ENCODE assay signal across 8 cellular contexts in the genomic region with DNA sequence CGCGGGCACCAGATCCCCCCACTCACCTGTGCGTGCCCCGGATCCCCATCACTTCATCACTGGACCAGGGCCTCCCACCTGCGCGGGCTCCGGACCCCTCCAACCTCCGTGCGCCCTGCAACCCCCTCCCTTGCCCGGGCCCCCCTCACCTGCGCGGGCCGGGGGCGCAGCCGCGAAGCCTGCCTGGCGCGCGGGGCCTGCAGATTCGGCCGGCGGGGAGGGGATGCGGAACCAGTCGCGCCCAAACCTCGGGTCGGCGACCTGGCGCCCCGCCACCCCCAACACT. TPM values are rescaled to one million over a fixed set of nuclear protein-coding genes. Genes with fewer than 3 reads are reported as not detected.
A peak's percentile ranks its signal among the peaks of the same experiment; 100 is the strongest.
DNase-seq lines count a peak whose midpoint lies in the region; ATAC-seq and TF ChIP-seq lines count a peak whose summit lies in the region.

No MANE protein-coding gene starts in this region.

- POLR2A ChIA-PET in IMR-90 (lab: Charles Lee; ENCODE audit: unreplicated experiment), result interaction anchor here (0.6 kb wide), 1 partner anchor 99 kb away, joined by 3 read pairs; no protein-coding TSS in a partner anchor

- no peak overlapping the region for H3K4ac ChIP-seq in IMR-90 (ENCODE audit: low read depth, low read length)

- H4K5ac ChIP-seq in IMR-90 (ENCODE audit: low read depth, low read length), result no peak overlapping the region

- no peak for TF ChIP-seq CTCF in BE2C (IDR thresholded peaks at IDR 0.05; ENCODE audit: low read depth, low read length)
- TF ChIP-seq CTCF in IMR-90 (conservative IDR thresholded peaks at IDR 0.05; ENCODE audit: low read depth, low read length), result no peak
- no peak for TF ChIP-seq CTCF in coronary artery (IDR thresholded peaks at IDR 0.05)

- no peak overlapping the region for H3K23ac ChIP-seq in IMR-90 (ENCODE audit: low read depth, low read length)

- WGBS in IMR-90 (ENCODE audit: extremely low coverage in 2 of 2, insufficient read length in 1 of 2), 2 experiments, result 0% methylated on average over 9 of the region's 30 CpGs; no CpG with 5 or more reads in 1 of the 2 experiments

- H2AFZ ChIP-seq in IMR-90 (replicated peaks; ENCODE audit: low read length, poor library complexity), result peak overlapping the region; percentile 97

- H3K9me1 ChIP-seq in IMR-90 (ENCODE audit: insufficient read depth, low read length), result no peaks in the 10 kb centered on the region; the same call in none of the 2 replicates

- no peaks in the 10 kb centered on the region for H4K20me1 ChIP-seq in IMR-90 (ENCODE audit: insufficient read depth, low read length)

- no peaks in the 10 kb centered on the region for H3K4me1 ChIP-seq in BE2C
- H3K4me1 ChIP-seq in IMR-90 (ENCODE audit: control insufficient read depth, insufficient read depth, low read length), result peaks cover 8% of the 10 kb centered on the region; the same call in 1 of the 2 replicates

- H3K27me3 Mint-ChIP-seq in naive B cell, result no peaks in the 10 kb centered on the region

- H3K27ac ChIP-seq in IMR-90 (ENCODE audit: insufficient read depth, low read length) (no peak overlapping the region; the same call in 1 of the 2 replicates), coronary artery (peak overlapping the region; percentile 20 to 45)

- H3K4me3 ChIP-seq in BE2C (ENCODE audit: low read depth, low read length) (peak overlapping the region; percentile 65), IMR-90 (ENCODE audit: insufficient read depth, low read depth, low read length) (peak overlapping the region; percentile 62), coronary artery (peak overlapping the region; percentile 93)

- H3K36me3 Mint-ChIP-seq in naive B cell, result no peaks in the 10 kb centered on the region

- H3K79me1 ChIP-seq in IMR-90 (ENCODE audit: low read depth in 1 of 2, low read length in 2 of 2), result peaks cover 11 to 17% of the 10 kb centered on the region in 2 experiments; a peak in 3 of 4 replicates

- ATAC-seq in IMR-90 (ENCODE audit: low read depth) (peak; percentile 1), naive B cell (ENCODE audit: low read depth in 2 of 2) (peak in 1 of 2 donors; percentile 0), HG03469 (IDR thresholded peaks at IDR 0.05; ENCODE audit: unreplicated experiment) (no peak), HG03520 (IDR thresholded peaks at IDR 0.05; ENCODE audit: unreplicated experiment) (no peak)

- H4K8ac ChIP-seq in IMR-90 (ENCODE audit: low read depth in 2 of 2, low read length in 2 of 2), result no peak overlapping the region

- H3K4me3 Mint-ChIP-seq in naive B cell, result peak overlapping the region; percentile 80 to 95 (median 88)

- peaks cover 11 to 26% (median 13%) of the 10 kb centered on the region in 3 donors for H3K4me1 Mint-ChIP-seq in naive B cell

- CTCF ChIA-PET in IMR-90 (lab: Yijun Ruan, JAX), result no interaction called here

- dilution Hi-C loops in IMR-90 (cut with HindIII; ENCODE audit: low sequenced_read_pairs, unreplicated experiment), result no loop called here

- no peak for TF ChIP-seq POLR2A in IMR-90 (IDR thresholded peaks at IDR 0.05; ENCODE audit: low read depth, low read length)

- peak overlapping the region; percentile 24 for H3K9ac ChIP-seq in IMR-90 (ENCODE audit: low read depth, low read length)

- H3K36me3 ChIP-seq in BE2C (peaks cover 5% of the 10 kb centered on the region), IMR-90 (ENCODE audit: control insufficient read depth, insufficient read depth, low read length) (peaks cover 5% of the 10 kb centered on the region; the same call in 1 of the 2 replicates)

- no peak overlapping the region for H2BK120ac ChIP-seq in IMR-90 (ENCODE audit: low read depth, low read length)

- no TSS peak for BruUV-seq in IMR-90 (replicated peaks; lab: Mats Ljungman, UMichigan)

- H2BK15ac ChIP-seq in IMR-90 (ENCODE audit: low read depth, low read length), result no peak overlapping the region

- no peak overlapping the region for H2AK5ac ChIP-seq in IMR-90 (ENCODE audit: low read depth, low read length)

- peak overlapping the region; percentile 92 for H3K4me2 ChIP-seq in IMR-90 (ENCODE audit: low read depth, low read length)

- peak overlapping the region in 1 of 6 donors; percentile 92 for H3K27ac Mint-ChIP-seq in naive B cell

- no peak overlapping the region for H2BK20ac ChIP-seq in IMR-90 (ENCODE audit: low read depth, low read length)

- no peak overlapping the region for H2BK5ac ChIP-seq in IMR-90 (ENCODE audit: low read depth, low read length, poor library complexity, severe bottlenecking)

- H4K91ac ChIP-seq in IMR-90 (ENCODE audit: insufficient read depth, low read depth, low read length), result no peak overlapping the region

- peak overlapping the region; percentile 89 for H2AK9ac ChIP-seq in IMR-90 (replicated peaks; ENCODE audit: low read depth, low read length, poor library complexity)

- H3K18ac ChIP-seq in IMR-90 (ENCODE audit: low read depth, low read length), result no peak overlapping the region

- H3K9me3 ChIP-seq in BE2C (no peaks in the 10 kb centered on the region), IMR-90 (ENCODE audit: control insufficient read depth, insufficient read depth, low read length) (peaks cover 3% of the 10 kb centered on the region; the same call in 1 of the 2 replicates)

- intact Hi-C loops in IMR-90 (cut with micrococcal nuclease), result loop anchor here (5.0 kb wide), 1 partner anchor 80 kb away; no protein-coding TSS in a partner anchor

- no peaks in the 10 kb centered on the region for H3K9me3 Mint-ChIP-seq in naive B cell

- DNase-seq in BE2C, result no peak
- DNase-seq in IMR-90, result no peak
- no peak for DNase-seq in coronary artery (ENCODE audit: low spot score)
- DNase-seq in naive B cell, result no peak
- no peak for DNase-seq in DMS 273 (lab: John Stamatoyannopoulos, UW; ENCODE audit: unreplicated experiment)
- DNase-seq in NCI-H1048 (lab: John Stamatoyannopoulos, UW), result no peak

- in situ Hi-C loops in IMR-90 (cut with MboI; ENCODE audit: low sequenced_read_pairs), result no loop called here

- no peaks in the 10 kb centered on the region for H3K27me3 ChIP-seq in BE2C
- H3K27me3 ChIP-seq in IMR-90 (ENCODE audit: control insufficient read depth, insufficient read depth, low read length), result no peaks in the 10 kb centered on the region

- no peak overlapping the region for H3K14ac ChIP-seq in IMR-90 (replicated peaks; ENCODE audit: low read depth, low read length)

- H3K56ac ChIP-seq in IMR-90 (ENCODE audit: extremely low read depth, insufficient read depth, low read length), result no peak overlapping the region

- no peak for TF ChIP-seq RAD21 in IMR-90 (IDR thresholded peaks at IDR 0.05; ENCODE audit: low read length)

TF ChIP-seq in IMR-90, 13 proteins besides CTCF, POLR2A, EP300 and RAD21 (continues in another document):
- TF ChIP-seq USF2 (IDR thresholded peaks at IDR 0.05; ENCODE audit: low read depth, low read length), result no peak
- no peak for TF ChIP-seq ELK1 (IDR thresholded peaks at IDR 0.05; ENCODE audit: borderline replicate concordance, low read depth, low read length)

RNA-seq across cellular contexts. Expression of gene CEP131, which starts 0.2 kb away (rescaled TPM):
- 25.5 TPM for polyA plus RNA-seq in BE2C (2012; ENCODE audit: insufficient read depth, insufficient read length, low read depth)
- 4.8 and 5.3 TPM in 2 replicates for total RNA-seq in IMR-90 (2012; rRNA removed)
- 9.6 and 12.3 TPM in 2 replicates for polyA plus RNA-seq in IMR-90 (2012; rRNA removed)
- 11.3 and 16.9 TPM in 2 replicates for polyA plus RNA-seq in IMR-90 (2012; cell fraction: cytosol; rRNA removed)
- 57.2 and 102 TPM in 2 replicates for polyA plus RNA-seq in IMR-90 (2012; cell fraction: nucleus; rRNA removed; ENCODE audit: low replicate concordance)
- 10 to 100 TPM in 1 of 6 donors, 1 to 10 TPM in 4, not detected in 1; 3.1 to 11.6 (median 4.0) TPM for polyA plus RNA-seq in naive B cell (ENCODE audit: low read depth in 6 of 6)

RNA-seq across cellular contexts. Expression of gene TEPSIN, which starts 16.3 kb away (rescaled TPM):
- 43.8 TPM for polyA plus RNA-seq in BE2C (2012; ENCODE audit: insufficient read depth, insufficient read length, low read depth)
- total RNA-seq in IMR-90 (2012; rRNA removed), result 3.2 and 3.3 TPM in 2 replicates
- polyA plus RNA-seq in IMR-90 (2012; rRNA removed) (28.1 and 36.1 TPM in 2 replicates), naive B cell (ENCODE audit: low read depth in 6 of 6) (10 to 100 TPM in 1 of 6 donors, 1 to 10 TPM in 5; 4.5 to 16.8 (median 7.6) TPM)
- polyA plus RNA-seq in IMR-90 (2012; cell fraction: cytosol; rRNA removed), result 9.0 and 13.3 TPM in 2 replicates
- 230 and 545 TPM in 2 replicates for polyA plus RNA-seq in IMR-90 (2012; cell fraction: nucleus; rRNA removed; ENCODE audit: low replicate concordance)

RNA-seq across cellular contexts. Expression of gene NDUFAF8, which starts 16.6 kb away (rescaled TPM):
- polyA plus RNA-seq in BE2C (2012; ENCODE audit: insufficient read depth, insufficient read length, low read depth), result 287 TPM
- total RNA-seq in IMR-90 (2012; rRNA removed), result 11.1 and 21.1 TPM in 2 replicates
- polyA plus RNA-seq in IMR-90 (2012; rRNA removed) (65.0 and 80.0 TPM in 2 replicates), naive B cell (ENCODE audit: low read depth in 6 of 6) (10 to 100 TPM; 53.3 to 88.4 (median 81.7) TPM)
- polyA plus RNA-seq in IMR-90 (2012; cell fraction: cytosol; rRNA removed), result 64.0 and 137 TPM in 2 replicates
- 31.0 and 41.1 TPM in 2 replicates for polyA plus RNA-seq in IMR-90 (2012; cell fraction: nucleus; rRNA removed; ENCODE audit: low replicate concordance)

RNA-seq across cellular contexts. Expression of gene AATK, which starts 56.5 kb away (rescaled TPM):
- polyA plus RNA-seq in BE2C (2012; ENCODE audit: insufficient read depth, insufficient read length, low read depth), result 7.5 TPM
- under 0.01 TPM in 1 of 2 replicates, not detected in the other for total RNA-seq in IMR-90 (2012; rRNA removed)
- polyA plus RNA-seq in IMR-90 (2012; rRNA removed) (0.21 and 0.26 TPM in 2 replicates), naive B cell (ENCODE audit: low read depth in 6 of 6) (not detected)
- polyA plus RNA-seq in IMR-90 (2012; cell fraction: cytosol; rRNA removed), result 0.05 and 0.24 TPM in 2 replicates
- polyA plus RNA-seq in IMR-90 (2012; cell fraction: nucleus; rRNA removed; ENCODE audit: low replicate concordance), result 0.38 and 0.65 TPM in 2 replicates

RNA-seq across cellular contexts. Expression of gene PVALEF, which starts 57.3 kb away (rescaled TPM):
- polyA plus RNA-seq in BE2C (2012; ENCODE audit: insufficient read depth, insufficient read length, low read depth), result not detected
- total RNA-seq in IMR-90 (2012; rRNA removed), result not detected in 2 replicates
- polyA plus RNA-seq in IMR-90 (2012; rRNA removed), result not detected in 2 replicates
- not detected in 2 replicates for polyA plus RNA-seq in IMR-90 (2012; cell fraction: cytosol; rRNA removed)
- not detected in 2 replicates for polyA plus RNA-seq in IMR-90 (2012; cell fraction: nucleus; rRNA removed; ENCODE audit: low replicate concordance)
- not detected for polyA plus RNA-seq in naive B cell (ENCODE audit: low read depth in 6 of 6)
